Comparison of ENCODE assay signal across 1 cellular context in the genomic region with DNA sequence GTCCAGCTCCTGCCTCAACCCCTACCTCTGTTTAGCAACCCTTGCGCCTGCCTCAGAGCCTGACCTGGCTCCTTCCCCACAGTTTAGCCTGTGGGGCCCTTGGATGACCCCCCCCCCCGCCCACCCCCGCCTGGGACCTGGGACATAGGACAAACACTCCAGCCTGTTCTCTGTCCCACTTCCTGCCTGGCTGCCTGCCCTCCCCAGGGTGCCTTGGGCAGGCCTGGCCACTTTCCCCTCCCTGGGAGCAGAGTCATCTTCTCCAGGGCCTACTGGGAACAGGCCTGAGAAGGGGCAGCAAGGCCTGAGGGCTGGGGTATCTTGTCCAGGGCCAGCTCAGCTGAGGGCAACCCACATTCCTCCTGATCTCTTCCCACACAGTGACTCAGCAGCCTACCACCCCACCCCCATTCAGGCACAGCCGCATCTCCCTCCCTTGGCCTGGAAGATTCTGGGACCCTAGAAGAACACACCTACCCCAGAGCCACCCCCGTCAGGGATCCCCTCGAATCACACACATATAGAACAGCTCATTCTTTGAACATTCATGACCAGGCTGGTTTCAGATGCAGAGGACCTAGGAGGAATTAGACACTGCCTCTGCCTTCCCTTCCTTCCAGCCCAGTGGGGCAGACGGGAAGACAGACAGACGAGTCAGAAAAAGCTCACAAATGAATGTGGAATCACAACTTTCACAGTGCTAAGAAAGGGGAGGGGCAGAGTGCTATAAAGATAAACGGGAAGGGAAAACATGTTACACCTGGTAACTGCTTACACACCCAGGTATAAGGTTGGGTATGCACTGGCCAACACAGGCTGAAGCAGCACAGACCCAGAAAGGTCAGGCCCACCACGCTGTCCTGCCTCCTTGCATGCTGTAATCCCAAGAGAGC.
TF ChIP-seq lines count a peak whose summit lies in the region.

No MANE protein-coding gene starts in this region.

TF ChIP-seq in IMR-90, 13 proteins besides CTCF, POLR2A, EP300 and RAD21:
- TF ChIP-seq NFE2L2 (IDR thresholded peaks at IDR 0.05; ENCODE audit: low read depth, low read length) (peak; percentile 91), BHLHE40 (IDR thresholded peaks at IDR 0.05; ENCODE audit: low read depth, low read length) (peak; percentile 53; the same call in 1 of the 2 replicates), MAZ (IDR thresholded peaks at IDR 0.05; ENCODE audit: borderline replicate concordance, low read depth, low read length) (peak; percentile 77), CEBPB (IDR thresholded peaks at IDR 0.05; ENCODE audit: low read depth, low read length) (no peak), SMC3 (IDR thresholded peaks at IDR 0.05; ENCODE audit: low read depth, low read length) (peak; percentile 1; the same call in 1 of the 2 replicates), RCOR1 (IDR thresholded peaks at IDR 0.05; ENCODE audit: insufficient replicate concordance, low read length) (peak; percentile 44), MAFK (IDR thresholded peaks at IDR 0.05; ENCODE audit: low read depth, low read length) (peak; percentile 57), FOS (IDR thresholded peaks at IDR 0.05; ENCODE audit: low read depth, low read length) (peak; percentile 84)
- TF ChIP-seq, protein P1, sequence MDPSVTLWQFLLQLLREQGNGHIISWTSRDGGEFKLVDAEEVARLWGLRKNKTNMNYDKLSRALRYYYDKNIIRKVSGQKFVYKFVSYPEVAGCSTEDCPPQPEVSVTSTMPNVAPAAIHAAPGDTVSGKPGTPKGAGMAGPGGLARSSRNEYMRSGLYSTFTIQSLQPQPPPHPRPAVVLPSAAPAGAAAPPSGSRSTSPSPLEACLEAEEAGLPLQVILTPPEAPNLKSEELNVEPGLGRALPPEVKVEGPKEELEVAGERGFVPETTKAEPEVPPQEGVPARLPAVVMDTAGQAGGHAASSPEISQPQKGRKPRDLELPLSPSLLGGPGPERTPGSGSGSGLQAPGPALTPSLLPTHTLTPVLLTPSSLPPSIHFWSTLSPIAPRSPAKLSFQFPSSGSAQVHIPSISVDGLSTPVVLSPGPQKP (IDR thresholded peaks at IDR 0.05; ENCODE audit: borderline replicate concordance, low read depth, low read length) = no peak
